ENCODE assay signal across 28 cellular contexts in genomic region chr22:44221710-44222475, GRCh38. TPM values are rescaled to one million over a fixed set of nuclear protein-coding genes. Genes with fewer than 3 reads are reported as not detected.
"Had no signal": no experiment of that assay in that cellular context is flagged by ENCODE, and none has a peak within 500 bp of the region (broad histone marks: within the 10 kb centered on the region; RNA-seq: fewer than 3 reads in every experiment).

No MANE protein-coding gene starts in this region.

- H3K4me1 ChIP-seq: breast epithelium, left ventricle myocardium inferior, pancreas, prostate gland, tibial artery had no signal

- ATAC-seq: activated naive CD8-positive, alpha-beta T cell treated with anti-CD3 and anti-CD28 coated beads, Interleukin-2, amount 50 U/mL, for 24 hours; pancreas; stimulated activated naive B cell treated with anti-CD40 and anti-IgM and Interleukin-4, amounts not matched to agents 10 μg/mL and 1 μg/mL and 100 μg/mL, for 72 hours had no signal

- H3K27ac ChIP-seq: breast epithelium, epithelial cell of prostate, hepatocyte, left ventricle myocardium inferior, pancreas, prostate gland, suprapubic skin, tibial artery had no signal

- FAIRE-seq: endometrium, frontal cortex, pancreas had no signal

- H3K4me3 ChIP-seq: breast epithelium, hepatocyte, left ventricle myocardium inferior, pancreas, prostate gland, smooth muscle cell, suprapubic skin, tibial artery had no signal

- H2AFZ ChIP-seq: hepatocyte had no signal

- H3K27me3 ChIP-seq: hepatocyte, pancreas had no signal

- H3K9me3 ChIP-seq: pancreas, prostate gland, suprapubic skin had no signal

- DNase-seq: activated CD4-positive, alpha-beta memory T cell treated with anti-CD3 and anti-CD28 coated beads, Interleukin-2, amount 10 ng/mL, durations not matched to agents 7 days and 5 days; activated CD4-positive, alpha-beta T cell treated with anti-CD3 and anti-CD28 coated beads for 1 hour; activated CD4-positive, alpha-beta T cell treated with anti-CD3 and anti-CD28 coated beads, Interleukin-2, amount 10 ng/mL, durations not matched to agents 7 days and 5 days; activated naive CD8-positive, alpha-beta T cell treated with anti-CD3 and anti-CD28 coated beads, Interleukin-2, amount 50 U/mL, for 24 hours; activated T-cell treated with anti-CD3 and anti-CD28 coated beads, Interleukin-2, amount 50 U/mL, for 48 hours; amygdala; dermis blood vessel endothelial cell; effector CD4-positive, alpha-beta T cell; islet precursor cell; left ventricle myocardium inferior; naive B cell; nephron progenitor cell; pancreas; stimulated activated CD4-positive, alpha-beta T cell treated with anti-CD3 and anti-CD28 coated beads, Interleukin-1b, Interleukin-23, amount 100 ng/mL, for 48 hours; stimulated activated CD4-positive, alpha-beta T cell treated with anti-CD3 and anti-CD28 coated beads, Interleukin-4, amount 100 ng/mL, for 4 hours; stimulated activated CD8-positive, alpha-beta memory T cell treated with anti-CD3 and anti-CD28 coated beads, Interleukin-4, amount 100 ng/mL, for 48 hours; stimulated activated naive B cell treated with anti-CD40 and anti-IgM and Interleukin-4, amounts not matched to agents 10 μg/mL and 1 μg/mL and 100 μg/mL, for 72 hours; T-helper 2 cell; tibial artery had no signal

- H3K36me3 ChIP-seq: breast epithelium, left ventricle myocardium inferior, pancreas, prostate gland, suprapubic skin, tibial artery had no signal

- H3K79me2 ChIP-seq: hepatocyte had no signal

- H3K4me2 ChIP-seq: hepatocyte, smooth muscle cell had no signal

RNA-seq across cellular contexts. Expression of gene PARVG, which starts 41.2 kb away (rescaled TPM):
- total RNA-seq: lung microvascular endothelial cell had no signal
- polyA plus RNA-seq: smooth muscle cell had no signal
